Comparison of ENCODE assay signal across 1 cellular context in the genomic region with DNA sequence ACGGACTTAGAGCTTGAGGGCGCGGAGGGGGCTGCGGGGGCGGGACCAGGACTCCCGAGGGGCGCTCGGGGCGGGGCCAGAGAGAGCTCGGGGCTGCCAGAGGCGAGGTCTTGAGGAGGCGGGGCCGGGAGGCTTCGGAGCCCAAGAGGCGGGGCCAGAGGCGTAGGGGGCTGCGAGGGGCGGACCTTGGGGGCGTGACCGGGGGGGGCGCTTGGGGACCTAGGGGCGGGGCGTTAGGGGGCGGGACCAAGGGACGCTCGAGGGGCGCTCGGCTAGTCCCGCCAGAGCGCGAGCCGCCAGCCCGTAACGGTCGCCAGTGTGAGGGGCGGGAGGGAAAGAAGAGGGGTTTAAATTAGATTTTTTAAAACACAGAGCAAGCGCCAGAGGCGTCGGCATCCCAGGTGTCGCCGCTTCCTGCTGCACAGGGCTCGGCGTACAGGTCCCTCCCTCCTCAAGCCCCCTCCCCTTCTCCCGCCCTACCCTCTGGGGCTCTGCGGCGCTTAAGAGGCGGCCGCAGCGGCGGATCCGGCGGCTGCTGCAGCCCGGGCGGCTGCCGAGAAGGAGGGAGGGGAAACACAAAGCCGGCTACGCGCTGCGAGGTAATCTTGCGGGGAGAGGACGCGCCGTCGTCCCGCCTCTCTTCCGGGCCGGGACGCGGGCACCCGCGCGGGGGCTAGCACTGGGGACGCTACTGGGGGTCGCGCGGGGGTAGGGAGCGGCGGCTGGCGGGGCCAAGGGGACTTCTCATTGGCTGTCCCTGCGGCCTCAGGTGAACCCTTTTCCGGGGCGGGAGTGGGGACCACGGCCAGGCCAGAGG.
TF ChIP-seq lines count a peak whose summit lies in the region.

A gene with protein sequence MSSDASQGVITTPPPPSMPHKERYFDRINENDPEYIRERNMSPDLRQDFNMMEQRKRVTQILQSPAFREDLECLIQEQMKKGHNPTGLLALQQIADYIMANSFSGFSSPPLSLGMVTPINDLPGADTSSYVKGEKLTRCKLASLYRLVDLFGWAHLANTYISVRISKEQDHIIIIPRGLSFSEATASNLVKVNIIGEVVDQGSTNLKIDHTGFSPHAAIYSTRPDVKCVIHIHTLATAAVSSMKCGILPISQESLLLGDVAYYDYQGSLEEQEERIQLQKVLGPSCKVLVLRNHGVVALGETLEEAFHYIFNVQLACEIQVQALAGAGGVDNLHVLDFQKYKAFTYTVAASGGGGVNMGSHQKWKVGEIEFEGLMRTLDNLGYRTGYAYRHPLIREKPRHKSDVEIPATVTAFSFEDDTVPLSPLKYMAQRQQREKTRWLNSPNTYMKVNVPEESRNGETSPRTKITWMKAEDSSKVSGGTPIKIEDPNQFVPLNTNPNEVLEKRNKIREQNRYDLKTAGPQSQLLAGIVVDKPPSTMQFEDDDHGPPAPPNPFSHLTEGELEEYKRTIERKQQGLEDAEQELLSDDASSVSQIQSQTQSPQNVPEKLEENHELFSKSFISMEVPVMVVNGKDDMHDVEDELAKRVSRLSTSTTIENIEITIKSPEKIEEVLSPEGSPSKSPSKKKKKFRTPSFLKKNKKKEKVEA (plus strand): TSS at position 284 of the 817 bp plus-strand sequence. CDS start 92,670 bp downstream, outside the sequence.

TF ChIP-seq in IMR-90, 13 proteins besides CTCF, POLR2A, EP300 and RAD21:
- TF ChIP-seq SMC3 (IDR thresholded peaks at IDR 0.05; ENCODE audit: low read depth, low read length) (no peak), RFX5 (IDR thresholded peaks at IDR 0.05; ENCODE audit: low read depth, low read length) (no peak), MXI1 (IDR thresholded peaks at IDR 0.05; ENCODE audit: borderline replicate concordance, low read depth, low read length) (peak; percentile 22; the same call in 1 of the 2 replicates), MAZ (IDR thresholded peaks at IDR 0.05; ENCODE audit: borderline replicate concordance, low read depth, low read length) (peak; percentile 22; the same call in 1 of the 2 replicates)
